20 cellular contexts compared by ENCODE assay signal in the genomic region with DNA sequence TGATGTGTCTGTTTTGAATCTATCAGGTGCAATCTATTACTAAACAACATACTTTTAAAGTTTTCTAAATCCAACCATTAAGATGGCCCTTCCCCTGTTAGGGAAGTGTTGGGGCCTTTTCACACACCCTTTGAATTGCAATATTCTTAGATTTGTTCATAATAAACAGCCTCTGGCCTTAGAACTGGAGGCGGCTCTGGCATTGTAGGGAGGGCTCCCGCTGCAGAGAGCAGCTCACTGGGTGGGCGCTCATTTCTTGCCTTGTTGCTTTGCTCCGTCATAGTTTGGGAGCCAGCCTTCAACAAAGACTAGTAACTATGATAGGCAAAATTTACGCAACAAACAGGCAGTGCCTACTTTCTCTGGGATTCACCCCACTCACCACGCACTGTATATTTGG. TPM values are rescaled to one million over a fixed set of nuclear protein-coding genes. Genes with fewer than 3 reads are reported as not detected.
DNase-seq lines count a peak whose midpoint lies in the region; TF ChIP-seq lines count a peak whose summit lies in the region.
"Had no signal": no experiment of that assay in that cellular context is flagged by ENCODE, and none has a peak within 500 bp of the region (broad histone marks: within the 10 kb centered on the region; RNA-seq: fewer than 3 reads in every experiment).

No MANE protein-coding gene starts in this region.

- H3K36me3 ChIP-seq in BJ (ENCODE audit: control insufficient read depth, insufficient read depth, low read length) (peaks cover 9% of the 10 kb centered on the region), MG63 (peaks cover 10% of the 10 kb centered on the region), sigmoid colon (no peaks in the 10 kb centered on the region)
- H3K36me3 ChIP-seq: heart left ventricle, right lobe of liver had no signal

- POLR2A ChIA-PET in BJ (lab: Charles Lee), result interaction anchor here (0.6 to 2.3 kb wide), 4 partner anchors 9 to 867 kb away, joined by 4 to 11 read pairs (median 5); no protein-coding TSS in a partner anchor

- no peak for TF ChIP-seq EP300 in sigmoid colon (IDR thresholded peaks at IDR 0.05)

- TF ChIP-seq CTCF in BJ (IDR thresholded peaks at IDR 0.05; ENCODE audit: insufficient read depth, low read depth, low read length), result no peak
- no peak for TF ChIP-seq CTCF in foreskin fibroblast (IDR thresholded peaks at IDR 0.05; ENCODE audit: low read depth, low read length)
- TF ChIP-seq CTCF in sigmoid colon (IDR thresholded peaks at IDR 0.05), result no peak

- H3K9me3 ChIP-seq in MG63 (no peaks in the 10 kb centered on the region), sigmoid colon (no peaks in the 10 kb centered on the region)
- H3K9me3 ChIP-seq: heart left ventricle, right lobe of liver had no signal

- DNase-seq in BJ (ENCODE audit: low read depth) (no peak), MG63 (peak; percentile 57), foreskin fibroblast (peak in 1 of 2 donors; percentile 81), sigmoid colon (peak; percentile 83), A172 (ENCODE audit: low spot score) (no peak), KG1 (lab: John Stamatoyannopoulos, UW) (no peak), 8988T (no peak)
- no peak for DNase-seq in stimulated activated CD4-positive, alpha-beta T cell treated with anti-CD3 and anti-CD28 coated beads, Interleukin-4, amount 100 ng/mL, for 1 hour
- DNase-seq: activated CD8-positive, alpha-beta memory T cell treated with anti-CD3 and anti-CD28 coated beads for 24 hours; activated naive CD4-positive, alpha-beta T cell; DMS53; heart left ventricle; left cardiac atrium; natural killer cell; NCI-H1105; NCI-H2171 treated with DMSO at 0.1 percent for 48 hours had no signal

- CTCF ChIA-PET in BJ (lab: Yijun Ruan, JAX), result interaction anchor here (0.9 to 16.1 kb wide), 6 partner anchors 9 to 1230 kb away, joined by 3 to 187 read pairs (median 17); partner anchors contain the start of gene HOXA11

- H3K27ac ChIP-seq in sigmoid colon, result peak overlapping the region in 3 of 4 donors; percentile 97 to 98 (median 98)
- H3K27ac ChIP-seq: right lobe of liver, SK-N-MC had no signal

- TF ChIP-seq POLR2A in sigmoid colon (IDR thresholded peaks at IDR 0.05), result peak in 1 of 2 donors; percentile 61

- intact Hi-C loops in sigmoid colon (cut with DNase I), result no loop called here

- peak overlapping the region; percentile 72 for H3K4me3 ChIP-seq in BJ (ENCODE audit: low read depth, low read length)
- peak overlapping the region; percentile 51 for H3K4me3 ChIP-seq in MG63
- H3K4me3 ChIP-seq in foreskin fibroblast (ENCODE audit: low read depth in 1 of 2, low read length in 2 of 2), result peak overlapping the region; percentile 59 to 93
- peak overlapping the region; percentile 48 to 85 (median 82) for H3K4me3 ChIP-seq in sigmoid colon
- H3K4me3 ChIP-seq: GM12878, heart left ventricle, right lobe of liver, SK-N-MC had no signal

- 9 to 55% methylated on average over 6 of the region's 6 CpGs for WGBS in sigmoid colon, 2 donors

- H3K27me3 ChIP-seq in BJ (ENCODE audit: control insufficient read depth, insufficient read depth, low read length) (no peaks in the 10 kb centered on the region), MG63 (no peaks in the 10 kb centered on the region), sigmoid colon (peaks cover 0 to 6% (median 0%) of the 10 kb centered on the region in 3 donors)

- H3K4me1 ChIP-seq in sigmoid colon, result peaks cover 0 to 66% (median 49%) of the 10 kb centered on the region in 4 donors

RNA-seq across cellular contexts. Expression of gene HOXA10, which starts 4.2 kb away (rescaled TPM):
- polyA plus RNA-seq in BJ (2011; rRNA removed) (54.7 and 59.6 TPM in 2 replicates), sigmoid colon (10 to 100 TPM; 22.2 to 25.0 (median 22.8) TPM)
- 32.3 and 43.4 TPM in 2 replicates for polyA minus RNA-seq in BJ (2011; rRNA and poly(A)+ RNA removed)
- total RNA-seq in MG63 (2014; rRNA removed; shearing (Covaris generic); ENCODE audit: low replicate concordance), result 18.0 and 26.7 TPM in 2 replicates
- total RNA-seq in sigmoid colon, result 10 to 100 TPM; 55.1 to 64.0 (median 59.5) TPM
- total RNA-seq in A172 (2014; rRNA removed; shearing (Covaris generic)), result 26.4 and 30.7 TPM in 2 replicates
- total RNA-seq: GM12878, HepG2, right lobe of liver had no signal
- polyA plus RNA-seq: GM12878, HepG2 had no signal

RNA-seq across cellular contexts. Expression of gene HOXA11, which starts 6.7 kb away (rescaled TPM):
- 27.7 and 34.0 TPM in 2 replicates for polyA plus RNA-seq in BJ (2011; rRNA removed)
- 8.4 and 15.0 TPM in 2 replicates for polyA minus RNA-seq in BJ (2011; rRNA and poly(A)+ RNA removed)
- total RNA-seq in MG63 (2014; rRNA removed; shearing (Covaris generic); ENCODE audit: low replicate concordance), result 3.2 and 3.7 TPM in 2 replicates
- total RNA-seq in sigmoid colon, result 10 to 100 TPM; 18.7 to 25.0 (median 22.1) TPM
- polyA plus RNA-seq in sigmoid colon, result 1 to 10 TPM; 3.0 to 6.0 (median 4.8) TPM
- total RNA-seq in A172 (2014; rRNA removed; shearing (Covaris generic)), result 1.2 TPM in 2 replicates
- total RNA-seq: GM12878, heart left ventricle, HepG2, left cardiac atrium, natural killer cell, right lobe of liver had no signal
- polyA plus RNA-seq: GM12878, heart left ventricle, HepG2 had no signal

RNA-seq across cellular contexts. Expression of gene HOXA9, which starts 13.0 kb away (rescaled TPM):
- polyA plus RNA-seq in BJ (2011; rRNA removed) (12.6 and 15.0 TPM in 2 replicates), sigmoid colon (10 to 100 TPM; 21.4 to 22.4 (median 21.6) TPM)
- 1.4 and 3.4 TPM in 2 replicates for polyA minus RNA-seq in BJ (2011; rRNA and poly(A)+ RNA removed)
- total RNA-seq in MG63 (2014; rRNA removed; shearing (Covaris generic); ENCODE audit: low replicate concordance), result 25.4 and 29.9 TPM in 2 replicates
- total RNA-seq in sigmoid colon, result 10 to 100 TPM; 13.0 to 35.7 (median 18.2) TPM
- total RNA-seq in A172 (2014; rRNA removed; shearing (Covaris generic)), result 74.8 and 88.6 TPM in 2 replicates
- total RNA-seq: GM12878, HepG2, left cardiac atrium had no signal
- polyA plus RNA-seq: GM12878, heart left ventricle, HepG2 had no signal

RNA-seq across cellular contexts. Expression of gene HOXA13, which starts 21.5 kb away (rescaled TPM):
- polyA plus RNA-seq in BJ (2011; rRNA removed) (4.6 and 9.2 TPM in 2 replicates), sigmoid colon (10 to 100 TPM; 10.7 to 21.6 (median 17.1) TPM)
- 4.9 and 5.7 TPM in 2 replicates for polyA minus RNA-seq in BJ (2011; rRNA and poly(A)+ RNA removed)
- total RNA-seq in MG63 (2014; rRNA removed; shearing (Covaris generic); ENCODE audit: low replicate concordance), result 0.30 and 1.5 TPM in 2 replicates
- 10 to 100 TPM in 3 of 4 donors, 1 to 10 TPM in 1; 9.4 to 35.3 (median 21.8) TPM for total RNA-seq in sigmoid colon
- total RNA-seq in A172 (2014; rRNA removed; shearing (Covaris generic)), result 3.2 and 4.7 TPM in 2 replicates
- total RNA-seq: GM12878, heart left ventricle, left cardiac atrium, natural killer cell, right lobe of liver had no signal
- polyA plus RNA-seq: GM12878, heart left ventricle had no signal

RNA-seq across cellular contexts. Expression of gene HOXA7, which starts 21.9 kb away (rescaled TPM):
- 3.8 and 4.4 TPM in 2 replicates for polyA plus RNA-seq in BJ (2011; rRNA removed)
- polyA minus RNA-seq in BJ (2011; rRNA and poly(A)+ RNA removed), result 1.4 and 2.3 TPM in 2 replicates
- total RNA-seq in MG63 (2014; rRNA removed; shearing (Covaris generic); ENCODE audit: low replicate concordance), result 0.95 and 1.7 TPM in 2 replicates
- total RNA-seq in sigmoid colon, result 1 to 10 TPM; 4.7 to 9.1 (median 7.3) TPM
- 10 to 100 TPM; 18.0 to 23.9 (median 18.0) TPM for polyA plus RNA-seq in sigmoid colon
- not detected in 2 replicates for total RNA-seq in A172 (2014; rRNA removed; shearing (Covaris generic))
- total RNA-seq: GM12878, HepG2, natural killer cell, right lobe of liver had no signal
- polyA plus RNA-seq: GM12878, heart left ventricle had no signal

Comparison
In these comparisons a context has a peak if more than half of its experiments do, and no peak if none do; other contexts are left out.
1. DNase-seq: peak in MG63 (single experiment) and sigmoid colon (single experiment); none in BJ (single experiment), stimulated activated CD4-positive, alpha-beta T cell treated with anti-CD3 and anti-CD28 coated beads, Interleukin-4, amount 100 ng/mL, for 1 hour (single experiment), A172 (single experiment), KG1 (single experiment) and 8988T (single experiment).
2. Peak in every context shown above with its lines, with median percentiles within 50 percentile points of each other: H3K4me3 ChIP-seq.